In the genomic region with DNA sequence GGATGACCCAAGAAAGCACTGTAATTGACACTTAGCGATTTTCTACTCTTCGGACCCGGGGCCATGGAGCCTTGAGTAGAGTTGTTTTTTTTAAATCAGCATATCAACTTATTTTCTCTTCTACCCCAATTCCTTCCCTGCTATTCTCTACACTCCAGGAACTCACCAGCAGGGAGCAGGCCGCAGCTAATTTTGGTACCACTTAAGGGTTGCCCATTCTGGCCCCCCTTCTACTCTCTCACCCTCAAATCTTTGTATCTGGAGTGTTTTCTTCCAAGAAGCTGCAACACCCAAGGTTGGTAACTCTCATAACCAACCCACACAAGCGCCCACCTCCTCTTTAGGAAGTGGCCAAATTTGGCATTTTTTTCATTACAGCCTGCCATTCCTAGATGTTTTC, we compare ENCODE assay signal across 11 cellular contexts. TPM values are rescaled to one million over a fixed set of nuclear protein-coding genes. Genes with fewer than 3 reads are reported as not detected.
DNase-seq lines count a peak whose midpoint lies in the region; ATAC-seq and TF ChIP-seq lines count a peak whose summit lies in the region.
"Had no signal": no experiment of that assay in that cellular context is flagged by ENCODE, and none has a peak within 500 bp of the region (broad histone marks: within the 10 kb centered on the region; RNA-seq: fewer than 3 reads in every experiment).

No MANE protein-coding gene starts in this region.

- no peak for ATAC-seq in GM21360 (IDR thresholded peaks at IDR 0.05; ENCODE audit: unreplicated experiment)
- no peak for ATAC-seq in HG03095 (IDR thresholded peaks at IDR 0.05; ENCODE audit: unreplicated experiment)

- H3K9me3 Mint-ChIP-seq in progenitor cell of endocrine pancreas (ENCODE audit: low read depth) = no peaks in the 10 kb centered on the region
- H3K9me3 Mint-ChIP-seq: IgD-negative memory B cell, T-cell had no signal

- no peak overlapping the region for H3K27ac Mint-ChIP-seq in progenitor cell of endocrine pancreas
- H3K27ac Mint-ChIP-seq: T-cell had no signal

- peaks cover 1% of the 10 kb centered on the region for H3K4me1 Mint-ChIP-seq in progenitor cell of endocrine pancreas (ENCODE audit: low read depth)

- H3K36me3 ChIP-seq in BJ (ENCODE audit: control insufficient read depth, insufficient read depth, low read length) = no peaks in the 10 kb centered on the region

- DNase-seq in BJ (ENCODE audit: low read depth) (no peak), GM10266 (ENCODE audit: extremely low spot score) (no peak), RPMI8226 (peak; percentile 18), fibroblast of the aortic adventitia (ENCODE audit: low read depth) (peak; percentile 17), progenitor cell of endocrine pancreas (ENCODE audit: low spot score, unreplicated experiment) (no peak)
- DNase-seq: DMS153, NCI-H345 had no signal

- POLR2A ChIA-PET in BJ (lab: Charles Lee) = no interaction called here

- no peaks in the 10 kb centered on the region for H3K27me3 ChIP-seq in BJ (ENCODE audit: control insufficient read depth, insufficient read depth, low read length)

- H3K4me3 Mint-ChIP-seq in progenitor cell of endocrine pancreas (ENCODE audit: low read depth) = no peak overlapping the region
- H3K4me3 Mint-ChIP-seq: T-cell had no signal

- TF ChIP-seq CTCF in BJ (IDR thresholded peaks at IDR 0.05; ENCODE audit: insufficient read depth, low read depth, low read length) (0 out of 2 replicates have a peak, but pooled peaks have one; percentile 6), GM10266 (IDR thresholded peaks at IDR 0.05; ENCODE audit: control insufficient read depth, insufficient read depth, low read depth, missing control alignments) (peak; percentile 17), fibroblast of the aortic adventitia (IDR thresholded peaks at IDR 0.05; ENCODE audit: insufficient read depth, low read length) (peak; percentile 12), progenitor cell of endocrine pancreas (IDR thresholded peaks at IDR 0.05; ENCODE audit: unreplicated experiment) (no peak)

- no peaks in the 10 kb centered on the region for H3K36me3 Mint-ChIP-seq in progenitor cell of endocrine pancreas (ENCODE audit: insufficient read depth)
- H3K36me3 Mint-ChIP-seq: IgD-negative memory B cell, T-cell had no signal

- H3K4me3 ChIP-seq in BJ (ENCODE audit: low read depth, low read length) (no peak overlapping the region), fibroblast of the aortic adventitia (ENCODE audit: low read depth, low read length) (no peak overlapping the region)

- H3K27me3 Mint-ChIP-seq in progenitor cell of endocrine pancreas = no peaks in the 10 kb centered on the region
- H3K27me3 Mint-ChIP-seq: IgD-negative memory B cell, T-cell had no signal

- CTCF ChIA-PET in BJ (lab: Yijun Ruan, JAX) = interaction anchor here (0.6 to 3.0 kb wide), 5 partner anchors 25 to 122 kb away, joined by 3 to 15 read pairs (median 4); no protein-coding TSS in a partner anchor

RNA-seq across cellular contexts. Expression of gene ERAL1, which starts 5.5 kb away (rescaled TPM):
- 57.2 and 84.1 TPM in 2 replicates for polyA plus RNA-seq in BJ (2011; rRNA removed)
- 35.9 and 64.5 TPM in 2 replicates for polyA minus RNA-seq in BJ (2011; rRNA and poly(A)+ RNA removed)
- total RNA-seq in fibroblast of the aortic adventitia (ENCODE audit: low replicate concordance) (16.3 and 38.1 TPM in 2 replicates), progenitor cell of endocrine pancreas (49.2 and 49.7 TPM in 2 replicates)

RNA-seq across cellular contexts. Expression of gene FAM222B, which starts 6.7 kb away (rescaled TPM):
- 4.4 and 5.2 TPM in 2 replicates for polyA plus RNA-seq in BJ (2011; rRNA removed)
- 6.4 and 7.9 TPM in 2 replicates for polyA minus RNA-seq in BJ (2011; rRNA and poly(A)+ RNA removed)
- total RNA-seq in fibroblast of the aortic adventitia (ENCODE audit: low replicate concordance) (1.6 and 7.0 TPM in 2 replicates), progenitor cell of endocrine pancreas (48.9 and 58.7 TPM in 2 replicates)

RNA-seq across cellular contexts. Expression of gene FLOT2, which starts 48.3 kb away (rescaled TPM):
- 62.2 and 86.0 TPM in 2 replicates for polyA plus RNA-seq in BJ (2011; rRNA removed)
- polyA minus RNA-seq in BJ (2011; rRNA and poly(A)+ RNA removed) = 51.7 and 63.2 TPM in 2 replicates
- total RNA-seq in fibroblast of the aortic adventitia (ENCODE audit: low replicate concordance) (13.0 and 39.9 TPM in 2 replicates), progenitor cell of endocrine pancreas (125 and 131 TPM in 2 replicates)

RNA-seq across cellular contexts. Expression of gene DHRS13, which starts 53.6 kb away (rescaled TPM):
- polyA plus RNA-seq in BJ (2011; rRNA removed) = 2.1 and 2.8 TPM in 2 replicates
- polyA minus RNA-seq in BJ (2011; rRNA and poly(A)+ RNA removed) = 1.2 and 1.9 TPM in 2 replicates
- 5.6 and 8.3 TPM in 2 replicates for total RNA-seq in fibroblast of the aortic adventitia (ENCODE audit: low replicate concordance)
- total RNA-seq in progenitor cell of endocrine pancreas = 22.4 and 25.9 TPM in 2 replicates

Comparison
In these comparisons a context has a peak if more than half of its experiments do, and no peak if none do; other contexts are left out.
1. DNase-seq: peak in RPMI8226 (single experiment) and fibroblast of the aortic adventitia (single experiment); none in BJ (single experiment), GM10266 (single experiment) and progenitor cell of endocrine pancreas (single experiment).